Comparison of ENCODE assay signal across 22 cellular contexts in the genomic region with DNA sequence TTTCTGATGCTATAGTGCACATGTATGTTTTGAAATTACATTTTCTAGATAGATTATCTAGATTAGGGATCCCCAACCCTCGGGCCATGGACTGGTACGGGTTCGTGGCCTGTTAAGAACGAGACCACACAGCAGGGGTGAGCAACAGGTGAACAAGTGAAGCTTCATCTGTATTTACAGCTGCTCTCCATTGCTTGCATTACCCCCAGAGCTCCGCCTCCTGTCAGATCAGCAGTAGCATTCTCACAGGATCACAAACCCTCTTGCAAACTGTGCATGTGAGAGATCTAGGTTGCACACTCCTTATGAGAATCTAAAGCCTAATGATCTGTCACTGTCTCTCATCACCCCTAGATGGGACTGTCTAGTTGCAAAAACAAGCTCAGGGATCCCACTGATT. TPM values are rescaled to one million over a fixed set of nuclear protein-coding genes. Genes with fewer than 3 reads are reported as not detected.
A peak's percentile ranks its signal among the peaks of the same experiment; 100 is the strongest.
DNase-seq lines count a peak whose midpoint lies in the region; ATAC-seq, FAIRE-seq and TF ChIP-seq lines count a peak whose summit lies in the region.
"Had no signal": no experiment of that assay in that cellular context is flagged by ENCODE, and none has a peak within 500 bp of the region (broad histone marks: within the 10 kb centered on the region; RNA-seq: fewer than 3 reads in every experiment).

No MANE protein-coding gene starts in this region.

- no peak for FAIRE-seq in K562 (lab: Jason Lieb, UNC)

- no peak for TF ChIP-seq EP300 in K562 (IDR thresholded peaks at IDR 0.05; ENCODE audit: low read length)

- no peak overlapping the region for H3K9ac ChIP-seq in K562 (ENCODE audit: insufficient read depth in 1 of 2, low read depth in 2 of 2, low read length in 2 of 2)
- H3K9ac ChIP-seq: BLaER1, KMS-11 had no signal

- TF ChIP-seq CTCF in HEK293 (tag by site-specific recombination; IDR thresholded peaks at IDR 0.05), result no peak
- no peak for TF ChIP-seq CTCF in K562 (IDR thresholded peaks at IDR 0.05 in 2 of 3, conservative IDR thresholded peaks at IDR 0.05 in 1 of 3; ENCODE audit: insufficient read depth in 2 of 3, low read depth in 1 of 3, low read length in 3 of 3)
- no peak for TF ChIP-seq CTCF in GM13977 (IDR thresholded peaks at IDR 0.05; ENCODE audit: extremely low read depth, insufficient read depth, missing control alignments)

- 81% methylated on average over 5 of the region's 5 CpGs for WGBS in K562 (ENCODE audit: insufficient coverage, low coverage, missing lambda C conversion rate)

- TF ChIP-seq POLR2A in K562 (conservative IDR thresholded peaks at IDR 0.05), result no peak

- no peak overlapping the region for H3K4me3 ChIP-seq in HEK293 (ENCODE audit: low read depth, low read length)
- no peak overlapping the region for H3K4me3 ChIP-seq in K562
- H3K4me3 ChIP-seq: BLaER1, HAP-1 had no signal

- intact Hi-C loops in K562 (cut with micrococcal nuclease), result no loop called here

- peaks cover 84% of the 10 kb centered on the region for H3K79me2 ChIP-seq in K562 (ENCODE audit: control insufficient read depth, insufficient read depth, low read length)

- H3K36me3 ChIP-seq in HEK293 (ENCODE audit: control insufficient read depth in 2 of 2, insufficient read depth in 1 of 2, low read length in 2 of 2), result peaks cover 0 to 13% of the 10 kb centered on the region in 2 experiments; a peak in 2 of 3 replicates
- H3K36me3 ChIP-seq in K562 (ENCODE audit: control insufficient read depth, insufficient read depth, low read length), result peaks cover 42% of the 10 kb centered on the region; the same call in 1 of the 3 replicates
- H3K36me3 ChIP-seq: HAP-1 had no signal

- H3K27me3 ChIP-seq in K562 (ENCODE audit: control insufficient read depth in 2 of 2, insufficient read depth in 2 of 2, low read length in 2 of 2), result no peaks in the 10 kb centered on the region
- H3K27me3 ChIP-seq: BLaER1 had no signal

- POLR2A ChIA-PET in HEK293 (lab: Yijun Ruan, JAX) (interaction anchor here (1.2 kb wide), 1 partner anchor 11 kb away, joined by 6 read pairs; a partner anchor contains a TSS), K562 (lab: Yijun Ruan, JAX) (interaction anchor here (1.4 to 1.5 kb wide), 2 partner anchors 9 to 11 kb away, joined by 4 to 5 read pairs; no protein-coding TSS in a partner anchor)

- no peaks in the 10 kb centered on the region for H3K4me1 ChIP-seq in HEK293 (ENCODE audit: control insufficient read depth, insufficient read depth, low read length)
- H3K4me1 ChIP-seq in K562 (replicated peaks in 1 of 2; ENCODE audit: control insufficient read depth in 2 of 2, insufficient read depth in 2 of 2, low read length in 2 of 2), result peaks cover 4 to 9% of the 10 kb centered on the region in 2 experiments
- H3K4me1 ChIP-seq: BLaER1, HAP-1 had no signal

- CTCF ChIA-PET in HEK293 (lab: Yijun Ruan, JAX) (interaction anchor here (0.6 to 1.0 kb wide), 3 partner anchors 9 to 271 kb away, joined by 3 to 4 read pairs (median 4); no protein-coding TSS in a partner anchor), K562 (lab: Yijun Ruan, JAX; ENCODE audit: low intra/inter-chr PET ratio) (no interaction called here)

- no peak overlapping the region for H3K27ac ChIP-seq in HEK293 (ENCODE audit: extremely low read depth, low read depth, low read length)
- H3K27ac ChIP-seq in K562 (ENCODE audit: extremely low read depth, low read depth, low read length), result no peak overlapping the region
- H3K27ac ChIP-seq: BLaER1, KMS-11 had no signal

- H3K9me1 ChIP-seq in K562 (ENCODE audit: control insufficient read depth, insufficient read depth, low read length), result no peaks in the 10 kb centered on the region

- no peaks in the 10 kb centered on the region for H3K9me3 ChIP-seq in HEK293 (ENCODE audit: control insufficient read depth, insufficient read depth, low read depth, low read length)
- no peaks in the 10 kb centered on the region for H3K9me3 ChIP-seq in K562 (replicated peaks; ENCODE audit: control insufficient read depth, insufficient read depth, low read depth, low read length)
- H3K9me3 ChIP-seq: HAP-1 had no signal

- H2AFZ ChIP-seq in K562 (ENCODE audit: low read depth, low read length), result no peak overlapping the region

- H3K4me2 ChIP-seq in K562 (ENCODE audit: insufficient read depth, low read length), result no peak overlapping the region
- H3K4me2 ChIP-seq: BLaER1, KMS-11 had no signal

- no peaks in the 10 kb centered on the region for H4K20me1 ChIP-seq in K562 (replicated peaks; ENCODE audit: control insufficient read depth, insufficient read depth, low read length)
- H4K20me1 ChIP-seq: BLaER1 had no signal

- peak; percentile 25 for DNase-seq in NCI-H82 (lab: John Stamatoyannopoulos, UW)
- DNase-seq in NCI-H82 treated with DMSO at 0.1 percent for 48 hours (lab: John Stamatoyannopoulos, UW; ENCODE audit: unreplicated experiment), result no peak
- peak; percentile 33 for DNase-seq in NCI-H774 (lab: John Stamatoyannopoulos, UW)
- no peak for DNase-seq in K562 (ENCODE audit: extremely low read depth in 1 of 4, low spot score in 3 of 4)
- DNase-seq in NCI-H1694 treated with DMSO at 0.1 percent for 48 hours (lab: John Stamatoyannopoulos, UW), result no peak
- DNase-seq in GM13977 (ENCODE audit: low spot score), result no peak
- DNase-seq: CD4-positive, CD25-positive, alpha-beta regulatory T cell; DMS153; GOT3; IMR-90; NCI-H1092 treated with DMSO at 0.1 percent for 48 hours; NCI-H1436; NCI-H187 treated with DMSO at 0.1 percent for 48 hours; NCI-H446 treated with DMSO at 0.1 percent for 48 hours; NCI-H526; PC-3; SW 1271 had no signal

- no TSS peak for BruUV-seq in K562 (replicated peaks; lab: Mats Ljungman, UMichigan)

- ATAC-seq in K562, result peak; percentile 44
- ATAC-seq: PC-3, Right ventricle myocardium inferior had no signal

- in situ Hi-C loops in K562 (cut with MboI), result no loop called here
- in situ Hi-C loops in GM13977 (cut with MboI; ENCODE audit: low pct_unique_long_range_greater_than_20kb, low sequenced_read_pairs, unreplicated experiment), result no loop called here

- no peak for TF ChIP-seq RAD21 in K562 (CRISPR knock-in tag; conservative IDR thresholded peaks at IDR 0.05 in 1 of 2, IDR thresholded peaks at IDR 0.05 in 1 of 2)

TF ChIP-seq in HEK293, 187 proteins besides CTCF, POLR2A, EP300 and RAD21:
- TF ChIP-seq ZNF549 (tag by site-specific recombination; IDR thresholded peaks at IDR 0.05) (no peak), ZNF610 (tag by site-specific recombination; IDR thresholded peaks at IDR 0.05; ENCODE audit: borderline replicate concordance) (peak; percentile 98), TRIM28 (IDR thresholded peaks at IDR 0.05; ENCODE audit: borderline replicate concordance, low read length) (0 out of 2 replicates have a peak, but pooled peaks have one; percentile 40), ZNF560 (tag by site-specific recombination; IDR thresholded peaks at IDR 0.05; ENCODE audit: borderline replicate concordance) (no peak), SCRT2 (tag by site-specific recombination; IDR thresholded peaks at IDR 0.05) (peak; percentile 85)

TF ChIP-seq in K562, 482 proteins besides CTCF, POLR2A, EP300 and RAD21 (continues in another document):
- TF ChIP-seq HDAC8 (tag; IDR thresholded peaks at IDR 0.05) (no peak), SMC3 (conservative IDR thresholded peaks at IDR 0.05; ENCODE audit: insufficient read depth, low read depth, low read length) (no peak)

RNA-seq across cellular contexts. Expression of a gene that starts 10.4 kb away (rescaled TPM):
- total RNA-seq in K562 (2011; cell fraction: chromatin; rRNA removed; ENCODE audit: low replicate concordance), result 19.9 and 82.4 TPM in 2 replicates
- 9.7 and 18.8 TPM in 2 replicates for total RNA-seq in K562 (2011; cell fraction: nucleolus; rRNA removed)
- total RNA-seq in K562 (2011; cell fraction: nucleoplasm; rRNA removed), result 27.3 and 41.5 TPM in 2 replicates
- total RNA-seq in K562 (2014; rRNA removed) (51.0 and 58.0 TPM in 2 replicates), K562 (2014; rRNA removed; fragmentation: Illumina TruSeq; extraction: Trizol) (80.0 and 85.7 TPM in 2 replicates), K562 (2015; rRNA removed; fragmentation: Illumina TruSeq; extraction: Trizol) (70.6 and 79.7 TPM in 2 replicates), K562 (2021) (41.8 and 42.4 TPM in 2 replicates)
- polyA plus RNA-seq in K562 (2011; rRNA removed) (49.9 and 60.7 TPM in 2 replicates), K562 (2014; fragmentation: Illumina TruSeq; extraction: Trizol) (52.1 and 61.8 TPM in 2 replicates), K562 (2014; fragmentation: Nextera tagmentation; extraction: Ambion mirVana) (10 to 100 TPM; 70.0 to 88.6 TPM), K562 (2014; rRNA removed) (39.4 and 49.7 TPM in 2 replicates)
- 23.2 and 23.8 TPM in 2 replicates for polyA plus RNA-seq in K562 (2011; cell fraction: cytosol; rRNA removed)
- polyA plus RNA-seq in K562 (2011; cell fraction: nucleus; rRNA removed), result 24.9 and 33.2 TPM in 2 replicates
- 29.7 and 29.9 TPM in 2 replicates for polyA plus RNA-seq in K562 (2012)
- 70.2 and 71.2 TPM in 2 replicates for polyA minus RNA-seq in K562 (2011; rRNA and poly(A)+ RNA removed)
- polyA minus RNA-seq in K562 (2011; cell fraction: cytosol; rRNA and poly(A)+ RNA removed), result 21.7 and 24.7 TPM in 2 replicates
- polyA minus RNA-seq in K562 (2011; cell fraction: nucleus; rRNA and poly(A)+ RNA removed), result 22.1 and 47.1 TPM in 2 replicates

RNA-seq across cellular contexts. Expression of a gene that starts 11.0 kb away (rescaled TPM):
- total RNA-seq in K562 (2011; cell fraction: chromatin; rRNA removed; ENCODE audit: low replicate concordance), result 8.5 and 25.3 TPM in 2 replicates
- 4.8 and 6.3 TPM in 2 replicates for total RNA-seq in K562 (2011; cell fraction: nucleolus; rRNA removed)
- total RNA-seq in K562 (2011; cell fraction: nucleoplasm; rRNA removed), result 9.5 and 18.4 TPM in 2 replicates
- total RNA-seq in K562 (2014; rRNA removed) (6.4 and 6.8 TPM in 2 replicates), K562 (2014; rRNA removed; fragmentation: Illumina TruSeq; extraction: Trizol) (9.4 and 9.8 TPM in 2 replicates), K562 (2015; rRNA removed; fragmentation: Illumina TruSeq; extraction: Trizol) (9.7 and 11.2 TPM in 2 replicates), K562 (2021) (6.6 and 7.4 TPM in 2 replicates)
- polyA plus RNA-seq in K562 (2011; rRNA removed) (13.0 and 13.3 TPM in 2 replicates), K562 (2014; fragmentation: Illumina TruSeq; extraction: Trizol) (8.5 and 8.9 TPM in 2 replicates), K562 (2014; fragmentation: Nextera tagmentation; extraction: Ambion mirVana) (1 to 10 TPM; 3.1 to 3.8 TPM), K562 (2014; rRNA removed) (6.1 and 6.3 TPM in 2 replicates)
- polyA plus RNA-seq in K562 (2011; cell fraction: cytosol; rRNA removed), result 2.5 and 5.3 TPM in 2 replicates
- 5.8 and 10.1 TPM in 2 replicates for polyA plus RNA-seq in K562 (2011; cell fraction: nucleus; rRNA removed)
- 7.7 and 8.8 TPM in 2 replicates for polyA plus RNA-seq in K562 (2012)
- 14.6 and 19.8 TPM in 2 replicates for polyA minus RNA-seq in K562 (2011; rRNA and poly(A)+ RNA removed)
- polyA minus RNA-seq in K562 (2011; cell fraction: cytosol; rRNA and poly(A)+ RNA removed), result 3.3 and 4.3 TPM in 2 replicates
- 7.8 and 17.0 TPM in 2 replicates for polyA minus RNA-seq in K562 (2011; cell fraction: nucleus; rRNA and poly(A)+ RNA removed)

Comparison
In these comparisons a context has a peak if more than half of its experiments do, and no peak if none do; other contexts are left out.
1. DNase-seq: peak in NCI-H82 (single experiment) and NCI-H774 (single experiment); none in NCI-H82 treated with DMSO at 0.1 percent for 48 hours (single experiment), K562 (0 of 4), NCI-H1694 treated with DMSO at 0.1 percent for 48 hours (single experiment) and GM13977 (single experiment).